Comparison of ENCODE assay signal across 33 cellular contexts in the genomic region with DNA sequence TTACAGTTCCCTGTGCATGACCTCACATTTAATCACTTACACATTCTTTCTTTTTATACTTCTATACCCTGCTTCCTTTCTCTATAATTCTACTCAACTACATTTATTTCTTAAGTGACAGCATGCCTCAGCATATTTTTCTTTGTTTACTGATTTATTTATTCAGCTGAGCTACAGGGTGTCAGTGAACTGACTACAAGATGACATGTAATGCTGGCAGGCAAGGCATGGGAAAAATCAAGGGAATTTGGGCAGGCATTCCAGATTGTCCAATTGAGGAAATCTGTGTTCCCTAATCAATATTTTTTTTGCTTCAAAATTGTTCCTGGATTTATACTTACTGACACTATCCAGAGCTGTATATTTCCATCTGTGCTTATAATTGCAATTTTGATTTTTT.
"Had no signal": no experiment of that assay in that cellular context is flagged by ENCODE, and none has a peak within 500 bp of the region (broad histone marks: within the 10 kb centered on the region; RNA-seq: fewer than 3 reads in every experiment).

No MANE protein-coding gene starts in this region.

- H3K4me2 ChIP-seq: KMS-11 had no signal

- H3K27me3 ChIP-seq: MG63 had no signal

- H3K9me3 ChIP-seq: MG63 had no signal

- H3K36me3 ChIP-seq: MG63 had no signal

- DNase-seq: Kasumi-1, MG63, MM.1S, MV-4-11, NCI-H1048, NCI-H1092, NCI-H1092 treated with DMSO at 0.1 percent for 48 hours, NCI-H1105, NCI-H1105 treated with DMSO at 0.1 percent for 48 hours, NCI-H1417 treated with DMSO at 0.1 percent for 48 hours, NCI-H1436, NCI-H1436 treated with DMSO at 0.1 percent for 48 hours, NCI-H146, NCI-H1694, NCI-H1694 treated with DMSO at 0.1 percent for 48 hours, NCI-H187, NCI-H187 treated with DMSO at 0.1 percent for 48 hours, NCI-H1930, NCI-H2029, NCI-H2029 treated with DMSO at 0.1 percent for 48 hours, NCI-H2081, NCI-H2081 treated with DMSO at 0.1 percent for 48 hours, NCI-H2107, NCI-H2171, NCI-H2171 treated with DMSO at 0.1 percent for 48 hours, NCI-H2227 treated with DMSO at 0.1 percent for 48 hours, NCI-H226, NCI-H345, NCI-H446, NCI-H446 treated with DMSO at 0.1 percent for 48 hours, NCI-H510A, NCI-H510A treated with DMSO at 0.1 percent for 48 hours had no signal

- H3K9ac ChIP-seq: KMS-11 had no signal

- H3K4me3 ChIP-seq: MG63 had no signal

- H3K27ac ChIP-seq: KMS-11 had no signal
